Comparison of ENCODE assay signal across 8 cellular contexts in genomic region chr12:13099910-13100609, GRCh38. TPM values are rescaled to one million over a fixed set of nuclear protein-coding genes. Genes with fewer than 3 reads are reported as not detected.
DNase-seq lines count a peak whose midpoint lies in the region; ATAC-seq and TF ChIP-seq lines count a peak whose summit lies in the region.

No MANE protein-coding gene starts in this region.

- H3K4me3 Mint-ChIP-seq in activated naive CD4-positive, alpha-beta T cell treated with anti-CD3 and anti-CD28 coated beads, Interleukin-2, amount 10 ng/mL, durations not matched to agents 7 days and 5 days, result peak overlapping the region; percentile 74

- ATAC-seq in HG03139 (IDR thresholded peaks at IDR 0.05; ENCODE audit: unreplicated experiment) (no peak), GM19455 (IDR thresholded peaks at IDR 0.05; ENCODE audit: unreplicated experiment) (no peak)

- H3K4me3 ChIP-seq in ascending aorta (peak overlapping the region; percentile 53 to 63), urinary bladder (ENCODE audit: low read depth, low read length) (no peak overlapping the region)

- H3K9me3 Mint-ChIP-seq in activated naive CD4-positive, alpha-beta T cell treated with anti-CD3 and anti-CD28 coated beads, Interleukin-2, amount 10 ng/mL, durations not matched to agents 7 days and 5 days, result no peaks in the 10 kb centered on the region

- peak overlapping the region; percentile 58 for H3K27ac Mint-ChIP-seq in activated naive CD4-positive, alpha-beta T cell treated with anti-CD3 and anti-CD28 coated beads, Interleukin-2, amount 10 ng/mL, durations not matched to agents 7 days and 5 days

- H3K9me3 ChIP-seq in ascending aorta, result no peaks in the 10 kb centered on the region

- H3K27me3 ChIP-seq in ascending aorta, result no peaks in the 10 kb centered on the region

- no peak for TF ChIP-seq CTCF in ascending aorta (IDR thresholded peaks at IDR 0.05)

- peaks cover 55% of the 10 kb centered on the region for H3K4me1 Mint-ChIP-seq in activated naive CD4-positive, alpha-beta T cell treated with anti-CD3 and anti-CD28 coated beads, Interleukin-2, amount 10 ng/mL, durations not matched to agents 7 days and 5 days

- H3K27ac ChIP-seq in ascending aorta (peak overlapping the region; percentile 92 to 94), urinary bladder (ENCODE audit: low read depth) (peak overlapping the region; percentile 88)

- WGBS in urinary bladder, result 84% methylated on average over 8 of the region's 8 CpGs

- H3K36me3 ChIP-seq in ascending aorta, result no peaks in the 10 kb centered on the region
- H3K36me3 ChIP-seq in urinary bladder (ENCODE audit: insufficient read depth), result no peaks in the 10 kb centered on the region

- no peak for DNase-seq in activated naive CD4-positive, alpha-beta T cell treated with anti-CD3 and anti-CD28 coated beads, Interleukin-2, amount 10 ng/mL, durations not matched to agents 7 days and 5 days
- no peak for DNase-seq in activated naive CD4-positive, alpha-beta T cell (lab: John Stamatoyannopoulos, UW)
- no peak for DNase-seq in ascending aorta (ENCODE audit: low spot score in 2 of 2)
- DNase-seq in lung microvascular endothelial cell (ENCODE audit: low read depth in 2 of 2), result peak; percentile 49 to 83
- no peak for DNase-seq in posterior vena cava (ENCODE audit: low spot score)

- intact Hi-C loops in ascending aorta (cut with DNase I) (loop anchor here (2.0 to 10.0 kb wide), 8 partner anchors 73 to 1672 kb away; partner anchors contain the start of genes APOLD1, DDX47 and GPRC5A), posterior vena cava (cut with DNase I) (loop anchor here (5.0 kb wide), 1 partner anchor 102 kb away; no protein-coding TSS in a partner anchor)

- H3K4me1 ChIP-seq in ascending aorta, result peaks cover 10 to 42% of the 10 kb centered on the region in 2 donors
- H3K4me1 ChIP-seq in urinary bladder (ENCODE audit: insufficient read depth), result no peaks in the 10 kb centered on the region

- no peaks in the 10 kb centered on the region for H3K36me3 Mint-ChIP-seq in activated naive CD4-positive, alpha-beta T cell treated with anti-CD3 and anti-CD28 coated beads, Interleukin-2, amount 10 ng/mL, durations not matched to agents 7 days and 5 days

- no peaks in the 10 kb centered on the region for H3K27me3 Mint-ChIP-seq in activated naive CD4-positive, alpha-beta T cell treated with anti-CD3 and anti-CD28 coated beads, Interleukin-2, amount 10 ng/mL, durations not matched to agents 7 days and 5 days

- CTCF ChIA-PET in activated naive CD4-positive, alpha-beta T cell treated with anti-CD3 and anti-CD28 coated beads, Interleukin-2, amount 10 ng/mL, durations not matched to agents 7 days and 5 days (lab: Charles Lee), result interaction anchor here (1.1 to 6.0 kb wide), 5 partner anchors 78 to 311 kb away, joined by 3 to 116 read pairs (median 3); no protein-coding TSS in a partner anchor

RNA-seq across cellular contexts. Expression of gene GSG1, which starts 3.4 kb away (rescaled TPM):
- total RNA-seq in ascending aorta, result not detected
- total RNA-seq in lung microvascular endothelial cell, result not detected in 2 replicates
- 1.1 TPM for total RNA-seq in urinary bladder
- polyA plus RNA-seq in urinary bladder, result not detected
- total RNA-seq in posterior vena cava, result not detected

RNA-seq across cellular contexts. Expression of gene FAM234B, which starts 55.9 kb away (rescaled TPM):
- total RNA-seq in ascending aorta (6.7 TPM), lung microvascular endothelial cell (6.5 and 13.9 TPM in 2 replicates), urinary bladder (7.1 TPM), posterior vena cava (1 to 10 TPM; 4.5 to 4.9 TPM)
- 3.1 TPM for polyA plus RNA-seq in urinary bladder

Comparison
In these comparisons a context has a peak if more than half of its experiments do, and no peak if none do; other contexts are left out.
1. DNase-seq: peak in lung microvascular endothelial cell (2 of 2); none in activated naive CD4-positive, alpha-beta T cell treated with anti-CD3 and anti-CD28 coated beads, Interleukin-2, amount 10 ng/mL, durations not matched to agents 7 days and 5 days (single experiment), activated naive CD4-positive, alpha-beta T cell (0 of 4), ascending aorta (0 of 2) and posterior vena cava (single experiment).